ENCODE assay signal across 1 cellular context in the genomic region with DNA sequence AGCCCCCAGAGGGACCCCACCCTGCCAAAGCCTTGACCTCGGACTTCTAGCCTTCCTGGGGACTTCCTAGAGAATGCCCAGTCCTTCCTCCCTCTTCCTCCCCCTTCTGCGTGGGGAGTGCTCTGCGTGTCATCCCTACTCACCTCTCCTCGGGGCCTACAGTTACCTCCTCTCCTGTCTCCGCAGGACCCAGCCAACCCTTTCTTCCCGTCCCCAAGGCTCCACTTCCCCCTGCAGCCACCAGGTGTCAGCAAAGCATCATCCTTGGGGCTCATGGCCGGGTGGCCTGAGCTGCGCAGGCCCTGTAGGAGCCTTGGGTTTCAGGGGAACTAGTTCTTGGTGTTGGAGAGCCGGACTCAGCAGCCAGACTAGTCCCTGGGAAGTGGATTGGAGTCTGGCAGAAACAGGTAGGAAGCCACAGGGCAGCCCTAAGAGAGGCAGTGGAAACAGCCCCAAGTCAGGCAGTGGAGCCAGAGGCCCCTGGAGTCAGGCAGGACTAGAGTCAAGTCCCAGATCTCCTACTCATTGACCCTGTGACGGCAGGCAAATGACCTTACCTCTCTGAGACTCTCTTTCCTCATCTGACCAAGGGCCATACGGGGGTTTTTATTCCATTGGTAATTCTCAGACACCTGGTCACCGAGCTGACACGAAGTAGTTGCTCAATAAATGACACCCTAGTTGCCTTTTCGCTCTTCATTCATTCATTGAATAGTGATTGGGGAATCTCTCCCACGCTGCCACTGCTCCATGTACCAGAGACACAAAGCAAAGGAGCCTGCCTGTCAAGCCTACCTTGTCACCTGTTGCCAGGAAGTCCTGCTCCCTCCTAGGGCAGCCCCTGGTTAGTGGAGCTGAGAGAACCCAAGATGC.
TF ChIP-seq lines count a peak whose summit lies in the region.
"Not testable (repeated sequence)": the region's sequence is repeated elsewhere in the genome, so short reads cannot be mapped to it uniquely, and the experiment has no call there.

No MANE protein-coding gene starts in this region.

TF ChIP-seq in HepG2, 621 proteins besides CTCF, POLR2A, EP300 and RAD21 (continued from another document):
- TF ChIP-seq ZNF687 (CRISPR knock-in tag; IDR thresholded peaks at IDR 0.05) = peak; percentile 59
- TF ChIP-seq, protein P1, sequence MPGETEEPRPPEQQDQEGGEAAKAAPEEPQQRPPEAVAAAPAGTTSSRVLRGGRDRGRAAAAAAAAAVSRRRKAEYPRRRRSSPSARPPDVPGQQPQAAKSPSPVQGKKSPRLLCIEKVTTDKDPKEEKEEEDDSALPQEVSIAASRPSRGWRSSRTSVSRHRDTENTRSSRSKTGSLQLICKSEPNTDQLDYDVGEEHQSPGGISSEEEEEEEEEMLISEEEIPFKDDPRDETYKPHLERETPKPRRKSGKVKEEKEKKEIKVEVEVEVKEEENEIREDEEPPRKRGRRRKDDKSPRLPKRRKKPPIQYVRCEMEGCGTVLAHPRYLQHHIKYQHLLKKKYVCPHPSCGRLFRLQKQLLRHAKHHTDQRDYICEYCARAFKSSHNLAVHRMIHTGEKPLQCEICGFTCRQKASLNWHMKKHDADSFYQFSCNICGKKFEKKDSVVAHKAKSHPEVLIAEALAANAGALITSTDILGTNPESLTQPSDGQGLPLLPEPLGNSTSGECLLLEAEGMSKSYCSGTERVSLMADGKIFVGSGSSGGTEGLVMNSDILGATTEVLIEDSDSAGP (CRISPR knock-in tag; IDR thresholded peaks at IDR 0.05; ENCODE audit: borderline replicate concordance) = peak; percentile 35; the same call in 1 of the 2 replicates
- TF ChIP-seq HOXA3 (CRISPR knock-in tag; IDR thresholded peaks at IDR 0.05) = peak; percentile 49; the same call in 1 of the 2 replicates
- peak; percentile 35; the same call in 1 of the 2 replicates for TF ChIP-seq SALL1 (CRISPR knock-in tag; IDR thresholded peaks at IDR 0.05)
- TF ChIP-seq NFKB2 (CRISPR knock-in tag; IDR thresholded peaks at IDR 0.05; ENCODE audit: borderline replicate concordance) = peak; percentile 67; the same call in 1 of the 2 replicates
- TF ChIP-seq REL (CRISPR knock-in tag; conservative IDR thresholded peaks at IDR 0.05) = 0 out of 2 replicates have a peak, but pooled peaks have one; percentile 28
- not testable (repeated sequence) for TF ChIP-seq MAZ (IDR thresholded peaks at IDR 0.05; ENCODE audit: borderline replicate concordance, low read depth, low read length); NONO (IDR thresholded peaks at IDR 0.05)
- TF ChIP-seq MAZ (CRISPR knock-in tag; IDR thresholded peaks at IDR 0.05; ENCODE audit: low read depth) = 0 out of 2 replicates have a peak, but pooled peaks have one; percentile 21
- TF ChIP-seq TBX2 (CRISPR knock-in tag; IDR thresholded peaks at IDR 0.05; ENCODE audit: borderline replicate concordance) = peak; percentile 25; the same call in 1 of the 2 replicates
- TF ChIP-seq KDM2A (CRISPR knock-in tag; IDR thresholded peaks at IDR 0.05; ENCODE audit: borderline replicate concordance, low read depth) = peak; percentile 66; the same call in 1 of the 2 replicates
- TF ChIP-seq STAG1 (CRISPR knock-in tag; IDR thresholded peaks at IDR 0.05) = peak; percentile 99
- peak; percentile 55 for TF ChIP-seq NONO (CRISPR knock-in tag; conservative IDR thresholded peaks at IDR 0.05)
- 0 out of 4 replicates have a peak, but pooled peaks of 1 of the 2 experiments have one; percentile 35 for TF ChIP-seq KLF16 (CRISPR knock-in tag; IDR thresholded peaks at IDR 0.05)
- peak; percentile 43; the same call in 1 of the 2 replicates for TF ChIP-seq POLR2AphosphoS5 (IDR thresholded peaks at IDR 0.05; ENCODE audit: low read depth, low read length)
- TF ChIP-seq PAF1 (CRISPR knock-in tag; IDR thresholded peaks at IDR 0.05) = 0 out of 2 replicates have a peak, but pooled peaks have one; percentile 58
- peak; percentile 89 for TF ChIP-seq RFX5 (IDR thresholded peaks at IDR 0.05; ENCODE audit: low read depth, low read length)
- TF ChIP-seq TEAD3 (CRISPR knock-in tag; optimal IDR thresholded peaks at IDR 0.05; ENCODE audit: borderline replicate concordance) = peak; percentile 29
- peak; percentile 86 for TF ChIP-seq RBM22 (optimal IDR thresholded peaks at IDR 0.05; ENCODE audit: low read length)
- peak; percentile 50; the same call in 1 of the 2 replicates for TF ChIP-seq ZFX (CRISPR knock-in tag; IDR thresholded peaks at IDR 0.05; ENCODE audit: low read depth)
- 0 out of 2 replicates have a peak, but pooled peaks have one; percentile 60 for TF ChIP-seq ZNF263 (CRISPR knock-in tag; IDR thresholded peaks at IDR 0.05)
- TF ChIP-seq MYC (CRISPR knock-in tag; IDR thresholded peaks at IDR 0.05; ENCODE audit: borderline replicate concordance) = peak; percentile 47; the same call in 1 of the 2 replicates
- peak; percentile 56 for TF ChIP-seq POLR2G (IDR thresholded peaks at IDR 0.05; ENCODE audit: low read depth, low read length)
